Comparison of ENCODE assay signal across 34 cellular contexts in the genomic region with DNA sequence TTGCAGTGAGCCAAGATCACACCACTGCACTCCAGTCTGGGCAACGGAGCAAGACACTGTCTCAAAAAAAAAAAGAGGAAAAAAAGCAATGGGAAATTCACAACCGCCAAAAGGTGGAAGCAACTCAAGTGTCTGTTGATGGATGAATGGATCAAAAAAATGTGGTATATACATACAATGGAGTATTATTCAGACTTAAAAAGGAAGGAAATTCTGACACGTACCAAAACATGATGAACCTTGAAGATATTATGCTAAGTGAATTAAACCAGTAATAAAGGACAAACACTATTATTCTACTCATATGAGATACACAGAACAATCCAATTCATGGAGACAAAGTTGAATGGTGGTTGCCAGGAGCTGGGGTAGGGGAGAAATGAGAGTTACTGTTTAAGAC.
"Had no signal": no experiment of that assay in that cellular context is flagged by ENCODE, and none has a peak within 500 bp of the region (broad histone marks: within the 10 kb centered on the region; RNA-seq: fewer than 3 reads in every experiment).

No MANE protein-coding gene starts in this region.

- H3K4me2 ChIP-seq: KMS-11 had no signal

- H3K27ac ChIP-seq: KMS-11 had no signal

- H3K27me3 ChIP-seq: MG63 had no signal

- H3K4me3 ChIP-seq: MG63 had no signal

- DNase-seq: Karpas-422, Kasumi-1, KG1, MG63, MM.1S, MV-4-11, NCI-H1048, NCI-H1092, NCI-H1092 treated with DMSO at 0.1 percent for 48 hours, NCI-H1105, NCI-H1105 treated with DMSO at 0.1 percent for 48 hours, NCI-H1417, NCI-H1417 treated with DMSO at 0.1 percent for 48 hours, NCI-H1436, NCI-H1436 treated with DMSO at 0.1 percent for 48 hours, NCI-H146, NCI-H1694, NCI-H1694 treated with DMSO at 0.1 percent for 48 hours, NCI-H187, NCI-H187 treated with DMSO at 0.1 percent for 48 hours, NCI-H1930, NCI-H2029, NCI-H2081, NCI-H2081 treated with DMSO at 0.1 percent for 48 hours, NCI-H2107, NCI-H2171, NCI-H2171 treated with DMSO at 0.1 percent for 48 hours, NCI-H2227 treated with DMSO at 0.1 percent for 48 hours, NCI-H226, NCI-H345, NCI-H446, NCI-H446 treated with DMSO at 0.1 percent for 48 hours, NCI-H510A had no signal

- H3K9me3 ChIP-seq: MG63 had no signal

- H3K9ac ChIP-seq: KMS-11 had no signal

- H3K36me3 ChIP-seq: MG63 had no signal
